11 cellular contexts compared by ENCODE assay signal in the genomic region with DNA sequence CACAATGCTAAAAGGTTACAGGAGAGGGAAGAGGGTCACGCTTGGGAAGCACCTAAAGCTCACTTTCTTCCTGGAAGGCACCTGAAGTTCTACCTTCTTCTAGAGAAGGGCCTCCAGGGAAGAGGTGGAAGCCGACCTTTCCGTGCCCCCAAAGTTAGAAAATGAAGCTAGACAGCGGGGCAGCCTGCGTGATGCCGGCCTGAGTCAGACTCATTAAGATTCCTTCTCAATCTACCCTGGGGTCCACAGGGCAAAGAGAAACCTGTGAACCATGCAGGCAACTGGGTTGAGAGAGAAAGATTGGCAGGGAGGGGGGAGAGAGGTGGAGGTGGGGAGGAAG. TPM values are rescaled to one million over a fixed set of nuclear protein-coding genes. Genes with fewer than 3 reads are reported as not detected.
DNase-seq lines count a peak whose midpoint lies in the region; ATAC-seq and FAIRE-seq lines count a peak whose summit lies in the region.
"Had no signal": no experiment of that assay in that cellular context is flagged by ENCODE, and none has a peak within 500 bp of the region (broad histone marks: within the 10 kb centered on the region; RNA-seq: fewer than 3 reads in every experiment).

No MANE protein-coding gene starts in this region.

- no peak overlapping the region for H2AK5ac ChIP-seq in trophoblast cell (ENCODE audit: low read length)

- no peak overlapping the region for H4K12ac ChIP-seq in trophoblast cell (ENCODE audit: low read depth, low read length)

- no peaks in the 10 kb centered on the region for H3K27me3 ChIP-seq in trophoblast cell (ENCODE audit: insufficient read depth, low read length)

- no peaks in the 10 kb centered on the region for H3K79me2 ChIP-seq in trophoblast cell (ENCODE audit: control insufficient read depth, insufficient read depth, low read length, poor library complexity)

- H3K4me3 ChIP-seq in trophoblast cell (ENCODE audit: low read depth, low read length) = no peak overlapping the region
- H3K4me3 ChIP-seq: SJCRH30 had no signal

- H3K9me3 ChIP-seq in trophoblast cell (ENCODE audit: insufficient read depth, low read depth, low read length) = no peaks in the 10 kb centered on the region
- H3K9me3 ChIP-seq: SJCRH30 had no signal

- H2AFZ ChIP-seq in trophoblast cell (ENCODE audit: insufficient read depth, low read length, poor library complexity) = no peak overlapping the region

- peak overlapping the region; percentile 35 for H3K27ac ChIP-seq in trophoblast cell (ENCODE audit: low read depth, low read length)
- H3K27ac ChIP-seq: SJCRH30 had no signal

- H2BK5ac ChIP-seq in trophoblast cell (ENCODE audit: low read depth, low read length, poor library complexity) = no peak overlapping the region

- peak overlapping the region; percentile 90 for H3K18ac ChIP-seq in trophoblast cell (ENCODE audit: low read length)

- H4K8ac ChIP-seq in trophoblast cell (ENCODE audit: low read depth, low read length) = no peak overlapping the region

- peaks cover 4% of the 10 kb centered on the region for H3K79me1 ChIP-seq in trophoblast cell (ENCODE audit: low read length)

- WGBS in trophoblast cell (ENCODE audit: extremely low coverage, insufficient coverage, insufficient read length) = no CpG with 5 or more reads among the region's 6 CpGs

- H3K4ac ChIP-seq in trophoblast cell (ENCODE audit: low read depth, low read length) = no peak overlapping the region

- H3K14ac ChIP-seq in trophoblast cell (ENCODE audit: low read length) = no peak overlapping the region

- H3K4me1 ChIP-seq in trophoblast cell (ENCODE audit: control insufficient read depth in 1 of 2, insufficient read depth in 2 of 2, low read length in 2 of 2) = peaks cover 24 to 31% of the 10 kb centered on the region in 2 experiments

- no peak overlapping the region for H2BK120ac ChIP-seq in trophoblast cell (ENCODE audit: insufficient read depth, low read length, poor library complexity)

- no peak overlapping the region for H2BK12ac ChIP-seq in trophoblast cell (ENCODE audit: low read length)

- H3K36me3 ChIP-seq in trophoblast cell (ENCODE audit: control insufficient read depth in 1 of 2, insufficient read depth in 2 of 2, low read length in 2 of 2) = no peaks in the 10 kb centered on the region
- H3K36me3 ChIP-seq: SJCRH30 had no signal

- DNase-seq in EL = peak; percentile 76
- DNase-seq in HTR-8/SVneo (ENCODE audit: insufficient read length, low spot score) = peak; percentile 76
- peak; percentile 83 for DNase-seq in astrocyte of the hippocampus (ENCODE audit: low read depth, low spot score)
- DNase-seq in trophoblast cell = peak in 1 of 2 donors; percentile 19
- DNase-seq in NCI-H69 (lab: John Stamatoyannopoulos, UW) = no peak
- DNase-seq: activated CD4-positive, alpha-beta T cell treated with anti-CD3 and anti-CD28 coated beads for 1 hour; NCI-H446 treated with DMSO at 0.1 percent for 48 hours; SJCRH30 had no signal

- no peak for FAIRE-seq in HTR-8/SVneo (lab: Jason Lieb, UNC)
- FAIRE-seq: frontal cortex had no signal

- ATAC-seq in HG02588 (IDR thresholded peaks at IDR 0.05; ENCODE audit: unreplicated experiment) (no peak), HG03565 (IDR thresholded peaks at IDR 0.05; ENCODE audit: unreplicated experiment) (no peak)

- H3K9ac ChIP-seq in trophoblast cell (ENCODE audit: low read length) = no peak overlapping the region

- H4K91ac ChIP-seq in trophoblast cell (ENCODE audit: low read depth, low read length) = no peak overlapping the region

- peak overlapping the region; percentile 39 for H3K4me2 ChIP-seq in trophoblast cell (ENCODE audit: low read length)

- H3K23ac ChIP-seq in trophoblast cell (ENCODE audit: low read length) = no peak overlapping the region

RNA-seq across cellular contexts. Expression of a gene that starts 54.8 kb away (rescaled TPM):
- 81.3 and 88.4 TPM in 2 replicates for polyA plus RNA-seq in trophoblast cell (2013)
